ENCODE assay signal across 11 cellular contexts in genomic region chr20:4563534-4563933, GRCh38.
DNase-seq lines count a peak whose midpoint lies in the region; ATAC-seq and TF ChIP-seq lines count a peak whose summit lies in the region.
"Had no signal": no experiment of that assay in that cellular context is flagged by ENCODE, and none has a peak within 500 bp of the region (broad histone marks: within the 10 kb centered on the region; RNA-seq: fewer than 3 reads in every experiment).

No MANE protein-coding gene starts in this region.

- no peak for TF ChIP-seq CTCF in endothelial cell (IDR thresholded peaks at IDR 0.05; ENCODE audit: unreplicated experiment)

- CTCF ChIA-PET in activated CD4-positive, alpha-beta T cell treated with anti-CD3 and anti-CD28 coated beads for 36 hours (lab: Charles Lee), result no interaction called here

- intact Hi-C loops in activated CD4-positive, alpha-beta T cell treated with anti-CD3 and anti-CD28 coated beads for 36 hours (cut with DNase I, micrococcal nuclease), result no loop called here

- H3K4me1 Mint-ChIP-seq in activated CD4-positive, alpha-beta T cell treated with anti-CD3 and anti-CD28 coated beads for 36 hours, result no peaks in the 10 kb centered on the region
- H3K4me1 Mint-ChIP-seq in endothelial cell (ENCODE audit: unreplicated experiment), result no peaks in the 10 kb centered on the region
- H3K4me1 Mint-ChIP-seq: immature natural killer cell had no signal

- H3K27ac Mint-ChIP-seq in activated CD4-positive, alpha-beta T cell treated with anti-CD3 and anti-CD28 coated beads for 36 hours, result no peak overlapping the region
- no peak overlapping the region for H3K27ac Mint-ChIP-seq in endothelial cell (ENCODE audit: unreplicated experiment)
- H3K27ac Mint-ChIP-seq: immature natural killer cell had no signal

- no peak for ATAC-seq in activated CD4-positive, alpha-beta T cell treated with anti-CD3 and anti-CD28 coated beads for 36 hours
- no peak for ATAC-seq in HG03159 (IDR thresholded peaks at IDR 0.05; ENCODE audit: unreplicated experiment)
- no peak for ATAC-seq in GM21619 (IDR thresholded peaks at IDR 0.05; ENCODE audit: unreplicated experiment)
- ATAC-seq in HG03095 (IDR thresholded peaks at IDR 0.05; ENCODE audit: unreplicated experiment), result no peak

- peaks cover 4% of the 10 kb centered on the region for H3K9me3 Mint-ChIP-seq in activated CD4-positive, alpha-beta T cell treated with anti-CD3 and anti-CD28 coated beads for 36 hours (ENCODE audit: low read depth)
- H3K9me3 Mint-ChIP-seq in endothelial cell (ENCODE audit: unreplicated experiment), result no peaks in the 10 kb centered on the region
- H3K9me3 Mint-ChIP-seq: immature natural killer cell had no signal

- no peaks in the 10 kb centered on the region for H3K36me3 Mint-ChIP-seq in activated CD4-positive, alpha-beta T cell treated with anti-CD3 and anti-CD28 coated beads for 36 hours (ENCODE audit: low read depth)
- H3K36me3 Mint-ChIP-seq in endothelial cell (ENCODE audit: low read depth, unreplicated experiment), result no peaks in the 10 kb centered on the region
- H3K36me3 Mint-ChIP-seq: immature natural killer cell had no signal

- H3K27me3 Mint-ChIP-seq in activated CD4-positive, alpha-beta T cell treated with anti-CD3 and anti-CD28 coated beads for 36 hours, result peaks cover 37% of the 10 kb centered on the region
- H3K27me3 Mint-ChIP-seq in endothelial cell (ENCODE audit: unreplicated experiment), result peaks cover 3% of the 10 kb centered on the region

- DNase-seq in activated CD4-positive, alpha-beta T cell treated with anti-CD3 and anti-CD28 coated beads for 36 hours, result peak; percentile 49
- no peak for DNase-seq in activated CD4-positive, alpha-beta T cell treated with anti-CD3 and anti-CD28 coated beads for 4 hours
- DNase-seq in RPMI7951 (ENCODE audit: low read depth) (peak; percentile 80), endothelial cell (ENCODE audit: low spot score) (peak; percentile 56), pulmonary artery endothelial cell (ENCODE audit: low read depth, low spot score) (peak; percentile 36)
- DNase-seq: activated CD8-positive, alpha-beta memory T cell treated with anti-CD3 and anti-CD28 coated beads, Interleukin-2, amount 50 U/mL, for 48 hours; immature natural killer cell; NCI-H1105 treated with DMSO at 0.1 percent for 48 hours had no signal

- no peak overlapping the region for H3K4me3 Mint-ChIP-seq in activated CD4-positive, alpha-beta T cell treated with anti-CD3 and anti-CD28 coated beads for 36 hours
- no peak overlapping the region for H3K4me3 Mint-ChIP-seq in endothelial cell (ENCODE audit: unreplicated experiment)
- H3K4me3 Mint-ChIP-seq: immature natural killer cell had no signal

- POLR2A ChIA-PET in activated CD4-positive, alpha-beta T cell treated with anti-CD3 and anti-CD28 coated beads for 36 hours (lab: Charles Lee), result no interaction called here

Comparison
In these comparisons a context has a peak if more than half of its experiments do, and no peak if none do; other contexts are left out.
1. DNase-seq: peak in activated CD4-positive, alpha-beta T cell treated with anti-CD3 and anti-CD28 coated beads for 36 hours (single experiment), RPMI7951 (single experiment), endothelial cell (single experiment) and pulmonary artery endothelial cell (single experiment); none in activated CD4-positive, alpha-beta T cell treated with anti-CD3 and anti-CD28 coated beads for 4 hours (0 of 2).